In the genomic region with DNA sequence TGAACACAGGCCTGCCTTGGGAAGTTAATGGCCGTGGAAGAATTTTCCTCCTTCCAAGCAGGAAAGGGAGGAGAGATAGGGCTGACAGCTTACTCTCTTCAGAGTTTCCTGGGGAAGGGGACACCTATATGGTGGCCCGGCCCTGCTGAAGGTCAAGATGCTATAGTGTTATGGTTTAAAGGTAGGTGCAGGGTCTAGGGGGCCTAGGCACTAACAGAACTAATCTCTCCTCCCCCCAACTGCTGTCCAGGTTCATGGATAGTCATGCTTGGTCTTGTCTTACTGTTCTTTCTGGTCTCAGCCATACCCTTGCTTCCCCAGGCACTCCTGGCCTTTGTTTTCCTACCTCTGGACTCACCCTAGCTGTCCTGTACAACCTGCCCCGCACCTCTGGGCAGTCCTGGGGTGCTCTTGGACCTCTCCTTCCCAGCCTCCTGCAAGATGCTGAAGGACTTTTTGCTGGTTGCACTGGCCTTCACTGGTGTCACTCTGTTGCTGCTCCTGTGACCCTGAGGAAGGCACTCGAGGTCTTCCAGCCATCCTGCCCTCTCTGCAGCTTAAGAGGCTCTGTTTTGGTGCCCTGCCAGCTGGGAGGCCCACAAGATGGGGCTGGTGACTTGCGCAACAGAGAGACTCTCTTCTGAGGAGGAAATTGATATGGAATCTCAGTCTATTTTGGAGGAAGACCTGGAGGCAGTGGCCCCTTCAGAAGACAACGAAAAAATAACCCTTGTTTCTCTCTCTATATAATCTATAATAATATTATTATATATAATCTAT, we compare ENCODE assay signal across 1 cellular context.
TF ChIP-seq lines count a peak whose summit lies in the region.

No MANE protein-coding gene starts in this region.

TF ChIP-seq in HCT116, 20 proteins besides CTCF, POLR2A, EP300 and RAD21 (continued from another document):
- TF ChIP-seq, protein P1, sequence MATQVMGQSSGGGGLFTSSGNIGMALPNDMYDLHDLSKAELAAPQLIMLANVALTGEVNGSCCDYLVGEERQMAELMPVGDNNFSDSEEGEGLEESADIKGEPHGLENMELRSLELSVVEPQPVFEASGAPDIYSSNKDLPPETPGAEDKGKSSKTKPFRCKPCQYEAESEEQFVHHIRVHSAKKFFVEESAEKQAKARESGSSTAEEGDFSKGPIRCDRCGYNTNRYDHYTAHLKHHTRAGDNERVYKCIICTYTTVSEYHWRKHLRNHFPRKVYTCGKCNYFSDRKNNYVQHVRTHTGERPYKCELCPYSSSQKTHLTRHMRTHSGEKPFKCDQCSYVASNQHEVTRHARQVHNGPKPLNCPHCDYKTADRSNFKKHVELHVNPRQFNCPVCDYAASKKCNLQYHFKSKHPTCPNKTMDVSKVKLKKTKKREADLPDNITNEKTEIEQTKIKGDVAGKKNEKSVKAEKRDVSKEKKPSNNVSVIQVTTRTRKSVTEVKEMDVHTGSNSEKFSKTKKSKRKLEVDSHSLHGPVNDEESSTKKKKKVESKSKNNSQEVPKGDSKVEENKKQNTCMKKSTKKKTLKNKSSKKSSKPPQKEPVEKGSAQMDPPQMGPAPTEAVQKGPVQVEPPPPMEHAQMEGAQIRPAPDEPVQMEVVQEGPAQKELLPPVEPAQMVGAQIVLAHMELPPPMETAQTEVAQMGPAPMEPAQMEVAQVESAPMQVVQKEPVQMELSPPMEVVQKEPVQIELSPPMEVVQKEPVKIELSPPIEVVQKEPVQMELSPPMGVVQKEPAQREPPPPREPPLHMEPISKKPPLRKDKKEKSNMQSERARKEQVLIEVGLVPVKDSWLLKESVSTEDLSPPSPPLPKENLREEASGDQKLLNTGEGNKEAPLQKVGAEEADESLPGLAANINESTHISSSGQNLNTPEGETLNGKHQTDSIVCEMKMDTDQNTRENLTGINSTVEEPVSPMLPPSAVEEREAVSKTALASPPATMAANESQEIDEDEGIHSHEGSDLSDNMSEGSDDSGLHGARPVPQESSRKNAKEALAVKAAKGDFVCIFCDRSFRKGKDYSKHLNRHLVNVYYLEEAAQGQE (IDR thresholded peaks at IDR 0.05; ENCODE audit: low read depth), result no peak
- TF ChIP-seq ELF1 (IDR thresholded peaks at IDR 0.05; ENCODE audit: borderline replicate concordance, low read depth), result no peak
- no peak for TF ChIP-seq FOSL1 (IDR thresholded peaks at IDR 0.05; ENCODE audit: low read depth)
- TF ChIP-seq, protein P2, sequence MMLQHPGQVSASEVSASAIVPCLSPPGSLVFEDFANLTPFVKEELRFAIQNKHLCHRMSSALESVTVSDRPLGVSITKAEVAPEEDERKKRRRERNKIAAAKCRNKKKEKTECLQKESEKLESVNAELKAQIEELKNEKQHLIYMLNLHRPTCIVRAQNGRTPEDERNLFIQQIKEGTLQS (IDR thresholded peaks at IDR 0.05), result no peak
- TF ChIP-seq POLR2AphosphoS5 (IDR thresholded peaks at IDR 0.05; ENCODE audit: low read depth, low read length), result no peak
- no peak for TF ChIP-seq SRF (IDR thresholded peaks at IDR 0.05; ENCODE audit: low read depth)
- TF ChIP-seq YY1 (IDR thresholded peaks at IDR 0.05; ENCODE audit: extremely low read depth, insufficient replicate concordance, low read depth, low read length), result no peak
TF ChIP-seq in HCT116: peak in this region for 0.
